In the genomic region with DNA sequence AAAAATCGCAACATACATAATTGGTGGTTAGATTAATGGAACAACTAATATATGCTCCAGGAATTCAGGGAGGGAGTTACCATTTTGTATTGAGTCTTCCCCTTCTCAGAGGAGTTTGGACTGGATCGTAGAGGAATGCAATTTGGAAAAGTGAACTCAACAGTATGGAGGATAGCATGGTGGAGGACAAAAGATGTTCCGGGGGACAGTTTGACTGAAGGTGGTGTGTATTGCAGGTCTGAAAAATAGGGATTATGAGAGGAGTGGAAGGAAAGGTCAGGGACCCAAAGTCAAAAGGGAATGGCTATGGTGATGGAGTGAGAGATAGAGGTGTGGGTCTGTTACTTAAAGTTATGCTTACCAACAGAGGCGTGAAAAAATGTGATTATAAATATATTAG, we compare ENCODE assay signal across 8 cellular contexts. TPM values are rescaled to one million over a fixed set of nuclear protein-coding genes. Genes with fewer than 3 reads are reported as not detected.
A peak's percentile ranks its signal among the peaks of the same experiment; 100 is the strongest.
DNase-seq lines count a peak whose midpoint lies in the region; ATAC-seq and TF ChIP-seq lines count a peak whose summit lies in the region.

No MANE protein-coding gene starts in this region.

- H2AFZ ChIP-seq in ACC112 (ENCODE audit: low read length, unreplicated experiment) = peak overlapping the region; percentile 67

- no peak for TF ChIP-seq CTCF in cardiac fibroblast (IDR thresholded peaks at IDR 0.05; ENCODE audit: low read depth, low read length)

- H3K9ac ChIP-seq in HUES64 (ENCODE audit: low read depth, low read length) = peak overlapping the region; percentile 84

- DNase-seq in cardiac fibroblast (ENCODE audit: low read depth in 2 of 2) (no peak), NCI-H1436 (lab: John Stamatoyannopoulos, UW) (no peak), NCI-H69 (lab: John Stamatoyannopoulos, UW) (no peak), D341Med (ENCODE audit: low spot score) (no peak)

- H3K4me3 ChIP-seq in ACC112 (ENCODE audit: low read depth, low read length) (peak overlapping the region; percentile 84), HUES64 (ENCODE audit: low read length) (peak overlapping the region; percentile 86), cardiac fibroblast (replicated peaks in 1 of 2; ENCODE audit: low read depth in 2 of 2, low read length in 2 of 2) (peak overlapping the region; percentile 78 to 81), muscle layer of duodenum (ENCODE audit: low read depth in 1 of 2, low read length in 2 of 2) (peak overlapping the region; percentile 77 to 78)

- WGBS in HUES64 = 81% methylated on average over 4 of the region's 4 CpGs

- H3K27ac ChIP-seq in ACC112 (ENCODE audit: low read depth, low read length) (peak overlapping the region; percentile 51), HUES64 (ENCODE audit: low read depth, low read length) (no peak overlapping the region), muscle layer of duodenum (ENCODE audit: low read length) (peak overlapping the region; percentile 76)

- H3K27me3 ChIP-seq in ACC112 (ENCODE audit: insufficient read depth, low read length) (no peaks in the 10 kb centered on the region), HUES64 (ENCODE audit: insufficient read depth, low read length) (no peaks in the 10 kb centered on the region), muscle layer of duodenum (ENCODE audit: low read depth, low read length) (no peaks in the 10 kb centered on the region)

- H3K4me1 ChIP-seq in ACC112 (ENCODE audit: control insufficient read depth, insufficient read depth, low read length, unreplicated experiment) (peaks cover 5% of the 10 kb centered on the region), HUES64 (ENCODE audit: insufficient read depth, low read length) (peaks cover 13% of the 10 kb centered on the region), muscle layer of duodenum (ENCODE audit: control insufficient read depth in 1 of 2, insufficient read depth in 2 of 2, low read length in 2 of 2) (peaks cover 7 to 11% of the 10 kb centered on the region in 2 donors)

- H3K79me2 ChIP-seq in ACC112 (ENCODE audit: control insufficient read depth, insufficient read depth, low read length, unreplicated experiment) = peaks cover 44% of the 10 kb centered on the region

- ATAC-seq in HG02981 (IDR thresholded peaks at IDR 0.05; ENCODE audit: unreplicated experiment) = no peak

- no peaks in the 10 kb centered on the region for H3K9me3 ChIP-seq in HUES64 (ENCODE audit: insufficient read depth, low read depth, low read length)
- H3K9me3 ChIP-seq in muscle layer of duodenum (ENCODE audit: control insufficient read depth in 1 of 2, low read length in 2 of 2) = no peaks in the 10 kb centered on the region

- H3K36me3 ChIP-seq in ACC112 (ENCODE audit: insufficient read depth, low read length) (peaks cover 15% of the 10 kb centered on the region; the same call in 1 of the 2 replicates), HUES64 (ENCODE audit: insufficient read depth, low read length) (peaks cover 44% of the 10 kb centered on the region), muscle layer of duodenum (ENCODE audit: control insufficient read depth in 1 of 2, insufficient read depth in 2 of 2, low read length in 2 of 2) (peaks cover 0 to 13% of the 10 kb centered on the region in 2 donors)

RNA-seq across cellular contexts. Expression of a gene that starts 1.5 kb away (rescaled TPM):
- polyA plus RNA-seq in HUES64 (2013, experiment 1 of 2) = 38.5 TPM
- polyA plus RNA-seq in HUES64 (2013, experiment 2 of 2) = 45.8 TPM

RNA-seq across cellular contexts. Expression of a gene that starts 15.4 kb away (rescaled TPM):
- polyA plus RNA-seq in HUES64 (2013, experiment 1 of 2) = 67.7 TPM
- 58.5 TPM for polyA plus RNA-seq in HUES64 (2013, experiment 2 of 2)

RNA-seq across cellular contexts. Expression of a gene that starts 15.6 kb away (rescaled TPM):
- 38.9 TPM for polyA plus RNA-seq in HUES64 (2013, experiment 1 of 2)
- polyA plus RNA-seq in HUES64 (2013, experiment 2 of 2) = 38.1 TPM
